Comparison of ENCODE assay signal across 7 cellular contexts in the genomic region with DNA sequence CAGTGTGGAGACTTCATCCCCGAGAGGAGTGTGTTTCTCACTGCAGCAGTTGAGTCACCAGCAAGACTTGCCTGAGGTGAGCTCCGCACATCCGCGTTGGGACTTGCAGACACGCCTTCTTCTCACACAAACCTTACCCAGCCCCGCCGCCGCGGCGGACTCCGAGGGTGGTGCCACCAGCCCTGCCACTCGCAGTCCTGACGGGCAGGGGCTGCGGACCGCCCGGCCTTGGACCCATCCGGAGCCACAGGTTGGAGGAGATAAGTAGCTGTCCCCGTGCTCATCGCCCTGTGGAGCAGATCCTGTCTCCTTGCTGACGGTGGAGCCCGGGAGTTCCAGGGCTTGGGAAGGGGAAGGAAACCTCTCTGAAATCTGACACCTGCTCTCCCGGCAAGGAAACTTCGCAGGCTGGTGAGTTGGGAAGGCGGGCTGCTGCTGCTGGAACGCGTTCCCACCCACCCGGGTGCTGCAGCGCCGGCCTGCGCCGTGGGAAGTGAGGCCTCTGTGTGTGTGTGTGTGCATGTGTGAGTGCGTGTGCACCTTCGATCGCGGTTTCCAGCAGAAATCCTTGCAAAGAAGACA. TPM values are rescaled to one million over a fixed set of nuclear protein-coding genes. Genes with fewer than 3 reads are reported as not detected.
DNase-seq lines count a peak whose midpoint lies in the region; ATAC-seq and TF ChIP-seq lines count a peak whose summit lies in the region.

A gene with protein sequence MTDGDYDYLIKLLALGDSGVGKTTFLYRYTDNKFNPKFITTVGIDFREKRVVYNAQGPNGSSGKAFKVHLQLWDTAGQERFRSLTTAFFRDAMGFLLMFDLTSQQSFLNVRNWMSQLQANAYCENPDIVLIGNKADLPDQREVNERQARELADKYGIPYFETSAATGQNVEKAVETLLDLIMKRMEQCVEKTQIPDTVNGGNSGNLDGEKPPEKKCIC (plus strand): TSS at position 188 of the 582 bp plus-strand sequence. CDS start 49,109 bp downstream, outside the sequence.

- ATAC-seq in lung (ENCODE audit: insufficient read depth, low FRiP score) (peak; percentile 93), GM21825 (IDR thresholded peaks at IDR 0.05; ENCODE audit: unreplicated experiment) (no peak)

- H3K27ac ChIP-seq in lung (ENCODE audit: low read depth in 1 of 2, low read length in 1 of 2) = peak within 1 kb of the TSS in 1 of 2 donors; percentile 77

- DNase-seq in GOT3 (lab: John Stamatoyannopoulos, UW) (peak; percentile 14), NCI-H345 (lab: John Stamatoyannopoulos, UW) (peak; percentile 24), ecto neural progenitor cell (ENCODE audit: low spot score) (peak; percentile 89), lung (ENCODE audit: low spot score) (peak; percentile 85)
- DNase-seq in activated CD4-positive, alpha-beta T cell treated with anti-CD3 and anti-CD28 coated beads, Interleukin-2, amount 50 U/mL, for 48 hours = peak; percentile 70 to 77
- peak; percentile 61 to 73 for DNase-seq in stimulated activated CD4-positive, alpha-beta T cell treated with anti-CD3 and anti-CD28 coated beads, Interleukin-4, amount 100 ng/mL, for 4 hours

- no peaks in the 10 kb centered on the region for H3K36me3 ChIP-seq in lung (ENCODE audit: control insufficient read depth in 2 of 2, insufficient read depth in 2 of 2, low read length in 2 of 2)

- peaks cover 0 to 1% of the 10 kb centered on the region in 2 donors for H3K9me3 ChIP-seq in lung (ENCODE audit: control insufficient read depth in 2 of 2, insufficient read depth in 1 of 2, low read length in 1 of 2)

- H3K4me3 ChIP-seq in lung = peak within 1 kb of the TSS; percentile 29

- TF ChIP-seq CTCF in lung (IDR thresholded peaks at IDR 0.05; ENCODE audit: control extremely low read depth, extremely low read depth) = no peak

- 0 to 1% methylated on average over 35 of the region's 35 CpGs for WGBS in lung, 2 donors

- no peaks in the 10 kb centered on the region for H3K27me3 ChIP-seq in lung (ENCODE audit: control insufficient read depth, insufficient read depth)

- peaks cover 0 to 1% of the 10 kb centered on the region in 2 donors for H3K4me1 ChIP-seq in lung (ENCODE audit: control insufficient read depth in 2 of 2, insufficient read depth in 2 of 2, low read length in 2 of 2)

RNA-seq across cellular contexts. Expression of the gene that starts here (rescaled TPM):
- 10 to 100 TPM in 1 of 2 donors, 1 to 10 TPM in 1; 8.2 to 21.5 TPM for total RNA-seq in lung
- polyA plus RNA-seq in lung = 1 to 10 TPM; 5.0 to 6.7 TPM

Comparison
In these comparisons a context has a peak if more than half of its experiments do, and no peak if none do; other contexts are left out.
1. DNase-seq: peak in every context shown above with its lines; median percentile 89 in ecto neural progenitor cell; 85 in lung; 74 in activated CD4-positive, alpha-beta T cell treated with anti-CD3 and anti-CD28 coated beads, Interleukin-2, amount 50 U/mL, for 48 hours; 67 in stimulated activated CD4-positive, alpha-beta T cell treated with anti-CD3 and anti-CD28 coated beads, Interleukin-4, amount 100 ng/mL, for 4 hours; 24 in NCI-H345; 14 in GOT3.